Comparison of ENCODE assay signal across 8 cellular contexts in the genomic region with DNA sequence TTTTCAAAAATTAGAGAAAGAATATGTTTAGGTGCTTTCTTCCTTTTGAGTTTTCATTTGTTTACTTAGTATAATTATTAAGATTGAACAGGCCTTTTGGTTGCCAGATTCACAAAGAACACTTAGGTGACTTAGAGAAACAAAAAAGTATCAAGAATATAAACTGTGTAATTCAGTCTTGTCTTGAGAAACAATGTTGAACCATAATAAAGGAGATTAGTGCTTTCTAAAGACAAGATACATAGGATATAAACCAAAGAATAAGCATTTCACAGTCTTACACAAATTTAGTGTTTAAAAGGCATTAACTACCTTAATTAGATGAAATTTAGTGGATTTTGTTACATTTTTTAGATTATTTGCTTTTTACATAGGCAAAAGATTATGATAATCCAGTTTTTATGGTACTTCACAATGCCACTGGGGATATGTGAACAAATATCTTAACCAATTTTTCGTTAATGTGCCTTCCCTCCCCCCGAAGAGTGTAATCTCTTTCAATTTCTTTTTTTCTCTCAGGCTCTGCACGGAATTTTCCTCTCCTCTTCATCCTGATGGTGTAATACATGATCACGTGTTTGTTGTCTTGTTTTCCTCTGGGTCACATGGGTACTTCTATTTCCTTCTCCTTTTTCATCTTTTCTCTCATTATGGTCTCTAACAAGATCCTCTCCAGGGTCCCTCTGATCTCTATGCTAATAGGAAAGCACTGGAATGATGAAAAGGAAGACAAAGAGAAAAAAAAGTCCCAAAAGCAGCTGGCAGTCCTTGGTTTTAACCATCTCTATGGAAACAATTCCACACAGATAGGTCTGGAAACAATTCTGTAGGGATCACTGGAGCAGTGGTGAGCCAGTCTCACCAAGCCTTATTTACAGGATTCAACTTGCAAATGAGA. TPM values are rescaled to one million over a fixed set of nuclear protein-coding genes. Genes with fewer than 3 reads are reported as not detected.
DNase-seq lines count a peak whose midpoint lies in the region; ATAC-seq and TF ChIP-seq lines count a peak whose summit lies in the region.

No MANE protein-coding gene starts in this region.

- H3K36me3 Mint-ChIP-seq in memory B cell = peaks cover 4% of the 10 kb centered on the region

- no peak overlapping the region for H3K9ac ChIP-seq in OCI-LY1 (ENCODE audit: low read length)

- ATAC-seq in memory B cell (ENCODE audit: low read depth) = no peak
- ATAC-seq in GM21526 (IDR thresholded peaks at IDR 0.05; ENCODE audit: low FRiP score, unreplicated experiment) = no peak
- ATAC-seq in GM18502 (IDR thresholded peaks at IDR 0.05; ENCODE audit: poor library complexity, unreplicated experiment) = no peak

- H3K27ac Mint-ChIP-seq in memory B cell = no peak overlapping the region

- POLR2A ChIA-PET in A673 (lab: Charles Lee; ENCODE audit: low non-redundant PET) = interaction anchor here (0.7 kb wide), 1 partner anchor 12 kb away, joined by 15 read pairs; no protein-coding TSS in a partner anchor

- intact Hi-C loops in A673 (cut with micrococcal nuclease; ENCODE audit: unreplicated experiment) (no loop called here), vagina (cut with DNase I) (loop anchor here (5.0 kb wide), 1 partner anchor 489 kb away; no protein-coding TSS in a partner anchor)

- H3K27me3 ChIP-seq in A673 (replicated peaks; ENCODE audit: insufficient read depth, low read depth, low read length, poor library complexity) (no peaks in the 10 kb centered on the region), OCI-LY1 (ENCODE audit: insufficient read depth, low read length) (no peaks in the 10 kb centered on the region), vagina (no peaks in the 10 kb centered on the region)

- H4K20me1 ChIP-seq in OCI-LY1 (ENCODE audit: insufficient read depth, low read length) = no peaks in the 10 kb centered on the region

- no peak for TF ChIP-seq POLR2A in vagina (IDR thresholded peaks at IDR 0.05)

- H3K79me2 ChIP-seq in OCI-LY1 (ENCODE audit: insufficient read depth, low read length) = peaks cover 12% of the 10 kb centered on the region

- H3K4me1 ChIP-seq in A673 (ENCODE audit: insufficient read depth, low read length, poor library complexity, severe bottlenecking) = peaks cover 35% of the 10 kb centered on the region
- peaks cover 37% of the 10 kb centered on the region for H3K4me1 ChIP-seq in OCI-LY1 (ENCODE audit: insufficient read depth, low read length, severe bottlenecking)
- peaks cover 28% of the 10 kb centered on the region for H3K4me1 ChIP-seq in vagina

- peak overlapping the region; percentile 64 for H3K4me3 Mint-ChIP-seq in memory B cell

- no peaks in the 10 kb centered on the region for H3K9me2 ChIP-seq in OCI-LY1 (ENCODE audit: low read depth, low read length)

- H3K4me2 ChIP-seq in OCI-LY1 (ENCODE audit: low read length) = peak overlapping the region; percentile 13

- H2AFZ ChIP-seq in OCI-LY1 (ENCODE audit: low read length) = peak overlapping the region; percentile 77

- peak; percentile 84 for DNase-seq in A673 (ENCODE audit: low spot score)
- no peak for DNase-seq in GM12865 (ENCODE audit: low read depth)
- peak; percentile 67 for DNase-seq in cerebellum (ENCODE audit: low spot score)
- no peak for DNase-seq in memory B cell (ENCODE audit: low spot score in 2 of 2)
- no peak for DNase-seq in vagina (ENCODE audit: extremely low spot score in 2 of 2)

- peaks cover 9% of the 10 kb centered on the region for H3K4me1 Mint-ChIP-seq in memory B cell

- TF ChIP-seq CTCF in A673 (conservative IDR thresholded peaks at IDR 0.05; ENCODE audit: low read depth, low read length) = no peak
- no peak for TF ChIP-seq CTCF in GM12865 (IDR thresholded peaks at IDR 0.05; ENCODE audit: insufficient read depth, low read depth, low read length, missing control alignments)
- TF ChIP-seq CTCF in OCI-LY1 (IDR thresholded peaks at IDR 0.05; ENCODE audit: low read length) = no peak
- TF ChIP-seq CTCF in vagina (IDR thresholded peaks at IDR 0.05) = no peak

- no peaks in the 10 kb centered on the region for H3K9me3 ChIP-seq in A673 (ENCODE audit: low read depth, low read length, poor library complexity, severe bottlenecking)
- no peaks in the 10 kb centered on the region for H3K9me3 ChIP-seq in OCI-LY1 (ENCODE audit: low read length)
- no peaks in the 10 kb centered on the region for H3K9me3 ChIP-seq in vagina

- no TSS peak for BruUV-seq in A673 (replicated peaks; lab: Mats Ljungman, UMichigan)

- H3K36me3 ChIP-seq in A673 (ENCODE audit: insufficient read depth, low read length, poor library complexity, severe bottlenecking) = peaks cover 3% of the 10 kb centered on the region
- peaks cover 5% of the 10 kb centered on the region for H3K36me3 ChIP-seq in OCI-LY1 (ENCODE audit: insufficient read depth, low read length)
- no peaks in the 10 kb centered on the region for H3K36me3 ChIP-seq in vagina

- H3F3A ChIP-seq in OCI-LY1 (ENCODE audit: insufficient read depth, low read length) = no peaks in the 10 kb centered on the region

- H3K27ac ChIP-seq in A673 (ENCODE audit: low read depth, low read length, poor library complexity, severe bottlenecking) (peak overlapping the region; percentile 85), OCI-LY1 (ENCODE audit: low read depth, low read length, poor library complexity, severe bottlenecking) (peak overlapping the region; percentile 96), vagina (peak overlapping the region; percentile 100)

- H3K4me3 ChIP-seq in A673 (ENCODE audit: low read depth, low read length, poor library complexity, severe bottlenecking) (peak overlapping the region; percentile 10), GM12865 (ENCODE audit: low read depth, low read length) (peak overlapping the region; percentile 16; the same call in 1 of the 2 replicates), OCI-LY1 (ENCODE audit: low read depth, low read length, poor library complexity, severe bottlenecking) (no peak overlapping the region), vagina (peak overlapping the region in 1 of 2 donors; percentile 17)

- peaks cover 3% of the 10 kb centered on the region for H3K9me3 Mint-ChIP-seq in memory B cell

- CTCF ChIA-PET in A673 (lab: Charles Lee) = no interaction called here

- H3K27me3 Mint-ChIP-seq in memory B cell = no peaks in the 10 kb centered on the region

RNA-seq across cellular contexts. Expression of a gene that starts 3.7 kb away (rescaled TPM):
- 237 and 251 TPM in 2 replicates for total RNA-seq in A673 (2021)
- 68.9 TPM for total RNA-seq in cerebellum
- total RNA-seq in vagina = 90.4 TPM

RNA-seq across cellular contexts. Expression of a gene that starts 4.6 kb away (rescaled TPM):
- total RNA-seq in A673 (2021) = 4.9 and 6.2 TPM in 2 replicates
- total RNA-seq in cerebellum = 12.8 TPM
- 1.2 TPM for total RNA-seq in vagina

Comparison
In these comparisons a context has a peak if more than half of its experiments do, and no peak if none do; other contexts are left out.
1. DNase-seq: peak in A673 (single experiment) and cerebellum (single experiment); none in GM12865 (single experiment), memory B cell (0 of 2) and vagina (0 of 2).
2. Peak in every context shown above with its lines, with median percentiles within 50 percentile points of each other: H3K27ac ChIP-seq.